In the genomic region with DNA sequence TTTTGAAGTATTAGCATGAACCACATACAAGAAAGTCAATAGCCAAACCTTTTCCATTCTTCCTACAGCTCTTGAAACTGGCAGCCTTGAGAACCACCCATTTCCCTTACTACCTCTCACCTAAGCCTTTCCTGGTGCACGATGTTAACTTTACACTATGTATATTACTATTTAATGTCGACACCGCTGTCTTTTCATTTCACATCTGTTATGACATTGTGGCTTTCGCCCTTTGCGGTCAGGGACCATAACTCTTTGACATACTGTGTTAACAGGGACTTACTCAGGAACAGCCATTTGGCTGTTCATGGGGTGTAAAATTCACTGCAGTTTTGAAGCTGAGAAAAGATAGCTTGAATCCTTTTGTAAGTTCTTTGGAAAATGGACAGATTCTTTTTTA, we compare ENCODE assay signal across 18 cellular contexts. TPM values are rescaled to one million over a fixed set of nuclear protein-coding genes. Genes with fewer than 3 reads are reported as not detected.
A peak's percentile ranks its signal among the peaks of the same experiment; 100 is the strongest.
DNase-seq lines count a peak whose midpoint lies in the region; ATAC-seq and TF ChIP-seq lines count a peak whose summit lies in the region.
"Had no signal": no experiment of that assay in that cellular context is flagged by ENCODE, and none has a peak within 500 bp of the region (broad histone marks: within the 10 kb centered on the region; RNA-seq: fewer than 3 reads in every experiment).

No MANE protein-coding gene starts in this region.

- H3K4me1 Mint-ChIP-seq in activated CD8-positive, alpha-beta memory T cell treated with anti-CD3 and anti-CD28 coated beads, Interleukin-2, amount 10 ng/mL, durations not matched to agents 7 days and 5 days = peaks cover 14% of the 10 kb centered on the region

- peak overlapping the region; percentile 41; the same call in 1 of the 2 replicates for H2AK5ac ChIP-seq in IMR-90 (ENCODE audit: low read depth, low read length)

- H3K4me2 ChIP-seq in IMR-90 (ENCODE audit: low read depth, low read length) = no peak overlapping the region
- H3K4me2 ChIP-seq: BLaER1, KMS-11 had no signal

- peak overlapping the region; percentile 78 for H3K14ac ChIP-seq in IMR-90 (replicated peaks; ENCODE audit: low read depth, low read length)

- POLR2A ChIA-PET in IMR-90 (lab: Charles Lee; ENCODE audit: unreplicated experiment) = no interaction called here

- peak overlapping the region; percentile 68 for H2BK5ac ChIP-seq in IMR-90 (ENCODE audit: low read depth, low read length, poor library complexity, severe bottlenecking)

- CTCF ChIA-PET in IMR-90 (lab: Yijun Ruan, JAX) = interaction anchor here (0.6 kb wide), 2 partner anchors 8 to 17 kb away, joined by 3 read pairs; no protein-coding TSS in a partner anchor
- CTCF ChIA-PET in activated CD8-positive, alpha-beta memory T cell treated with anti-CD3 and anti-CD28 coated beads, Interleukin-2, amount 10 ng/mL, durations not matched to agents 7 days and 5 days (lab: Charles Lee) = interaction anchor here (0.5 to 2.5 kb wide), 3 partner anchors 17 to 53 kb away, joined by 3 to 5 read pairs (median 3); no protein-coding TSS in a partner anchor

- no peak overlapping the region for H3K27ac Mint-ChIP-seq in activated CD8-positive, alpha-beta memory T cell treated with anti-CD3 and anti-CD28 coated beads, Interleukin-2, amount 10 ng/mL, durations not matched to agents 7 days and 5 days

- WGBS in IMR-90 (ENCODE audit: extremely low coverage in 2 of 2, insufficient read length in 1 of 2), 2 experiments = no CpG with 5 or more reads among the region's 5 CpGs

- no peak overlapping the region for H3K9ac ChIP-seq in IMR-90 (ENCODE audit: low read depth, low read length)
- H3K9ac ChIP-seq: BLaER1, KMS-11 had no signal

- H3K9me1 ChIP-seq in IMR-90 (ENCODE audit: insufficient read depth, low read length) = peaks cover 3% of the 10 kb centered on the region

- TF ChIP-seq RAD21 in IMR-90 (IDR thresholded peaks at IDR 0.05; ENCODE audit: low read length) = no peak

- TF ChIP-seq CTCF in 22Rv1 (IDR thresholded peaks at IDR 0.05) (no peak), C4-2B (conservative IDR thresholded peaks at IDR 0.05) (no peak), IMR-90 (conservative IDR thresholded peaks at IDR 0.05; ENCODE audit: low read depth, low read length) (no peak), gastrocnemius medialis (IDR thresholded peaks at IDR 0.05 in 4 of 5, conservative IDR thresholded peaks at IDR 0.05 in 1 of 5) (no peak)

- H4K8ac ChIP-seq in IMR-90 (ENCODE audit: low read depth in 2 of 2, low read length in 2 of 2) = peak overlapping the region; percentile 35 to 58; a peak in 2 of 4 replicates

- peak overlapping the region; percentile 86 for H3K18ac ChIP-seq in IMR-90 (ENCODE audit: low read depth, low read length)

- intact Hi-C loops in IMR-90 (cut with micrococcal nuclease) = no loop called here
- intact Hi-C loops in gastrocnemius medialis (cut with DNase I; ENCODE audit: low total_unique reads) = no loop called here

- peaks cover 9% of the 10 kb centered on the region for H3K4me1 ChIP-seq in IMR-90 (ENCODE audit: control insufficient read depth, insufficient read depth, low read length)
- no peaks in the 10 kb centered on the region for H3K4me1 ChIP-seq in gastrocnemius medialis
- H3K4me1 ChIP-seq: BLaER1 had no signal

- DNase-seq in IMR-90 (no peak), NOMO-1 treated with DMSO at 0.1 percent for 48 hours (lab: John Stamatoyannopoulos, UW; ENCODE audit: unreplicated experiment) (peak; percentile 82), AG08395 (ENCODE audit: low spot score) (no peak), gastrocnemius medialis (no peak)
- no peak for DNase-seq in activated CD8-positive, alpha-beta memory T cell treated with anti-CD3 and anti-CD28 coated beads, Interleukin-2, amount 10 ng/mL, durations not matched to agents 7 days and 5 days
- DNase-seq: DMS153, MG63, NCI-H1436 treated with DMSO at 0.1 percent for 48 hours, NCI-H2081, NCI-H524 treated with DMSO at 0.1 percent for 48 hours, T-helper 1 cell had no signal

- peaks cover 0 to 3% of the 10 kb centered on the region in 2 experiments; a peak in 1 of 4 replicates for H3K79me1 ChIP-seq in IMR-90 (ENCODE audit: low read depth in 1 of 2, low read length in 2 of 2)

- TF ChIP-seq POLR2A in IMR-90 (IDR thresholded peaks at IDR 0.05; ENCODE audit: low read depth, low read length) (no peak), gastrocnemius medialis (IDR thresholded peaks at IDR 0.05) (no peak)

- ATAC-seq in IMR-90 (ENCODE audit: low read depth) (no peak), gastrocnemius medialis (no peak), HG02970 (IDR thresholded peaks at IDR 0.05; ENCODE audit: low FRiP score, unreplicated experiment) (no peak)
- ATAC-seq in activated CD8-positive, alpha-beta memory T cell treated with anti-CD3 and anti-CD28 coated beads, Interleukin-2, amount 10 ng/mL, durations not matched to agents 7 days and 5 days = no peak
- ATAC-seq: GM12878 had no signal

- H3K4me3 ChIP-seq in IMR-90 (ENCODE audit: insufficient read depth, low read depth, low read length) (no peak overlapping the region), gastrocnemius medialis (no peak overlapping the region)
- H3K4me3 ChIP-seq: BLaER1, GM12878, MG63, SK-N-MC had no signal

- dilution Hi-C loops in IMR-90 (cut with HindIII; ENCODE audit: low sequenced_read_pairs, unreplicated experiment) = no loop called here

- H3K36me3 ChIP-seq in IMR-90 (ENCODE audit: control insufficient read depth, insufficient read depth, low read length) (no peaks in the 10 kb centered on the region), gastrocnemius medialis (peaks cover 0 to 4% of the 10 kb centered on the region in 2 donors)
- H3K36me3 ChIP-seq: MG63 had no signal

- peak overlapping the region; percentile 75 for H4K91ac ChIP-seq in IMR-90 (ENCODE audit: insufficient read depth, low read depth, low read length)

- in situ Hi-C loops in IMR-90 (cut with MboI; ENCODE audit: low sequenced_read_pairs) (no loop called here), gastrocnemius medialis (cut with MboI; ENCODE audit: low sequenced_read_pairs in 4 of 4) (no loop called here)

- H3K4ac ChIP-seq in IMR-90 (ENCODE audit: low read depth, low read length) = peak overlapping the region; percentile 84

- H3K9me3 ChIP-seq in IMR-90 (ENCODE audit: control insufficient read depth, insufficient read depth, low read length) = no peaks in the 10 kb centered on the region
- H3K9me3 ChIP-seq in gastrocnemius medialis = no peaks in the 10 kb centered on the region
- H3K9me3 ChIP-seq: BLaER1, MG63 had no signal

- H3K36me3 Mint-ChIP-seq in activated CD8-positive, alpha-beta memory T cell treated with anti-CD3 and anti-CD28 coated beads, Interleukin-2, amount 10 ng/mL, durations not matched to agents 7 days and 5 days = peaks cover 11% of the 10 kb centered on the region

- peak overlapping the region; percentile 19; the same call in 1 of the 3 replicates for H2BK15ac ChIP-seq in IMR-90 (ENCODE audit: low read depth, low read length)

- no peaks in the 10 kb centered on the region for H3K27me3 ChIP-seq in IMR-90 (ENCODE audit: control insufficient read depth, insufficient read depth, low read length)
- no peaks in the 10 kb centered on the region for H3K27me3 ChIP-seq in gastrocnemius medialis
- H3K27me3 ChIP-seq: BLaER1, MG63 had no signal

- no peaks in the 10 kb centered on the region for H4K20me1 ChIP-seq in IMR-90 (ENCODE audit: insufficient read depth, low read length)
- H4K20me1 ChIP-seq: BLaER1 had no signal

- peak overlapping the region; percentile 89; the same call in 1 of the 2 replicates for H2BK20ac ChIP-seq in IMR-90 (ENCODE audit: low read depth, low read length)

- no peaks in the 10 kb centered on the region for H3K9me3 Mint-ChIP-seq in activated CD8-positive, alpha-beta memory T cell treated with anti-CD3 and anti-CD28 coated beads, Interleukin-2, amount 10 ng/mL, durations not matched to agents 7 days and 5 days (ENCODE audit: low read depth)

- H3K4me3 Mint-ChIP-seq in activated CD8-positive, alpha-beta memory T cell treated with anti-CD3 and anti-CD28 coated beads, Interleukin-2, amount 10 ng/mL, durations not matched to agents 7 days and 5 days = no peak overlapping the region

- no peaks in the 10 kb centered on the region for H3K27me3 Mint-ChIP-seq in activated CD8-positive, alpha-beta memory T cell treated with anti-CD3 and anti-CD28 coated beads, Interleukin-2, amount 10 ng/mL, durations not matched to agents 7 days and 5 days

- peak overlapping the region; percentile 83 for H2BK120ac ChIP-seq in IMR-90 (ENCODE audit: low read depth, low read length)

- BruUV-seq in IMR-90 (replicated peaks; lab: Mats Ljungman, UMichigan) = no TSS peak

- H2AK9ac ChIP-seq in IMR-90 (replicated peaks; ENCODE audit: low read depth, low read length, poor library complexity) = no peak overlapping the region

- H3K56ac ChIP-seq in IMR-90 (ENCODE audit: extremely low read depth, insufficient read depth, low read length) = no peak overlapping the region

- H4K5ac ChIP-seq in IMR-90 (ENCODE audit: low read depth, low read length) = peak overlapping the region; percentile 40

- H2AFZ ChIP-seq in IMR-90 (replicated peaks; ENCODE audit: low read length, poor library complexity) = no peak overlapping the region

- H3K27ac ChIP-seq in 22Rv1 (peak overlapping the region; percentile 77), C4-2B (peak overlapping the region; percentile 70; the same call in 1 of the 2 replicates), IMR-90 (ENCODE audit: insufficient read depth, low read length) (peak overlapping the region; percentile 43; the same call in 1 of the 2 replicates), gastrocnemius medialis (no peak overlapping the region)
- H3K27ac ChIP-seq: BLaER1, KMS-11, SK-N-MC had no signal

- peak overlapping the region; percentile 45 for H3K23ac ChIP-seq in IMR-90 (ENCODE audit: low read depth, low read length)

TF ChIP-seq in IMR-90, 13 proteins besides CTCF, POLR2A, EP300 and RAD21 (continues in another document):
- no peak for TF ChIP-seq CEBPB (IDR thresholded peaks at IDR 0.05; ENCODE audit: low read depth, low read length)
- no peak for TF ChIP-seq CHD1 (IDR thresholded peaks at IDR 0.05; ENCODE audit: low read depth, low read length)
- TF ChIP-seq MAZ (IDR thresholded peaks at IDR 0.05; ENCODE audit: borderline replicate concordance, low read depth, low read length) = no peak
- no peak for TF ChIP-seq MAFK (IDR thresholded peaks at IDR 0.05; ENCODE audit: low read depth, low read length)

RNA-seq across cellular contexts. Expression of a gene that starts 21.1 kb away (rescaled TPM):
- total RNA-seq in IMR-90 (2012; rRNA removed) (not detected in 2 replicates), gastrocnemius medialis (under 1 TPM in 2 of 4 donors, not detected in 2; 0.31 to 0.70 TPM)
- 0.03 TPM in 2 replicates for polyA plus RNA-seq in IMR-90 (2012; rRNA removed)
- polyA plus RNA-seq in IMR-90 (2012; cell fraction: cytosol; rRNA removed) = 0.01 and 0.05 TPM in 2 replicates
- polyA plus RNA-seq in IMR-90 (2012; cell fraction: nucleus; rRNA removed; ENCODE audit: low replicate concordance) = 0.02 TPM in 1 of 2 replicates, not detected in the other
- not detected for total RNA-seq in activated CD8-positive, alpha-beta memory T cell treated with anti-CD3 and anti-CD28 coated beads, Interleukin-2, amount 10 ng/mL, durations not matched to agents 7 days and 5 days

Comparison
In these comparisons a context has a peak if more than half of its experiments do, and no peak if none do; other contexts are left out.
1. H3K27ac ChIP-seq: peak in 22Rv1 (single experiment), C4-2B (single experiment) and IMR-90 (single experiment); none in gastrocnemius medialis (0 of 4).